Comparison of ENCODE assay signal across 1 cellular context in genomic region chr2:202269585-202269984, GRCh38.
TF ChIP-seq lines count a peak whose summit lies in the region.

No MANE protein-coding gene starts in this region.

TF ChIP-seq in GM23338, 12 proteins besides CTCF, POLR2A, EP300 and RAD21 (continued from another document):
- TF ChIP-seq ZNF462 (CRISPR knock-in tag; IDR thresholded peaks at IDR 0.05) (no peak), REST (IDR thresholded peaks at IDR 0.05; ENCODE audit: unreplicated experiment) (no peak), EZH2 (IDR thresholded peaks at IDR 0.05; ENCODE audit: low read depth, unreplicated experiment) (no peak), EZH2phosphoT487 (IDR thresholded peaks at IDR 0.05; ENCODE audit: unreplicated experiment) (no peak), STAT1 (IDR thresholded peaks at IDR 0.05; ENCODE audit: unreplicated experiment) (no peak), JUNB (IDR thresholded peaks at IDR 0.05; ENCODE audit: unreplicated experiment) (no peak), ETS1 (IDR thresholded peaks at IDR 0.05) (no peak), CREB1 (CRISPR knock-in tag; IDR thresholded peaks at IDR 0.05; ENCODE audit: low read depth) (no peak), ZNF331 (CRISPR knock-in tag; IDR thresholded peaks at IDR 0.05; ENCODE audit: low read depth) (no peak), NANOG (IDR thresholded peaks at IDR 0.05; ENCODE audit: borderline replicate concordance) (no peak)
